22 cellular contexts compared by ENCODE assay signal in genomic region chr6:149275621-149276020, GRCh38.
"Had no signal": no experiment of that assay in that cellular context is flagged by ENCODE, and none has a peak within 500 bp of the region (broad histone marks: within the 10 kb centered on the region; RNA-seq: fewer than 3 reads in every experiment).

No MANE protein-coding gene starts in this region.

- H3K27ac ChIP-seq: dorsolateral prefrontal cortex, lower lobe of right lung, parathyroid adenoma, right lobe of liver, suprapubic skin, transverse colon, vagina had no signal

- H2AFZ ChIP-seq: parathyroid adenoma had no signal

- H3K4me1 ChIP-seq: parathyroid adenoma, right lobe of liver, suprapubic skin, vagina had no signal

- H3K9ac ChIP-seq: parathyroid adenoma had no signal

- H3K36me3 ChIP-seq: lower lobe of right lung, right lobe of liver, suprapubic skin, transverse colon, vagina had no signal

- H3K9me3 ChIP-seq: lower lobe of right lung, right lobe of liver, suprapubic skin, transverse colon, vagina had no signal

- H3K4me2 ChIP-seq: smooth muscle cell had no signal

- DNase-seq: dorsolateral prefrontal cortex; effector CD4-positive, alpha-beta T cell; kidney glomerular epithelial cell; left colon; left ventricle myocardium superior; lower lobe of right lung; naive thymus-derived CD8-positive, alpha-beta T cell; nephron progenitor cell; right lobe of liver; stimulated activated CD4-positive, alpha-beta T cell treated with anti-CD3 and anti-CD28 coated beads, Interleukin-12 subunit alpha, Interleukin-12 subunit beta, amount 100 ng/mL, for 4 hours; stimulated activated CD4-positive, alpha-beta T cell treated with anti-CD3 and anti-CD28 coated beads, Interleukin-1b, Interleukin-23, amount 100 ng/mL, for 48 hours; stimulated activated CD4-positive, alpha-beta T cell treated with anti-CD3 and anti-CD28 coated beads, Interleukin-4, amount 100 ng/mL, for 1 hour; stimulated activated CD8-positive, alpha-beta memory T cell treated with anti-CD3 and anti-CD28 coated beads, Interleukin-4, amount 100 ng/mL, for 48 hours; stimulated activated naive CD4-positive, alpha-beta T cell; stimulated activated naive CD8-positive, alpha-beta T cell treated with anti-CD3 and anti-CD28 coated beads, Interleukin-15, amount 100 ng/mL, for 72 hours; transverse colon had no signal

- H3K4me3 ChIP-seq: dorsolateral prefrontal cortex, lower lobe of right lung, right lobe of liver, smooth muscle cell, suprapubic skin, transverse colon, vagina had no signal

- H3K79me2 ChIP-seq: parathyroid adenoma had no signal

- H3K27me3 ChIP-seq: dorsolateral prefrontal cortex, right lobe of liver, suprapubic skin, transverse colon, vagina had no signal

- FAIRE-seq: frontal cortex, islet of Langerhans had no signal
